ENCODE assay signal across 19 cellular contexts in the genomic region with DNA sequence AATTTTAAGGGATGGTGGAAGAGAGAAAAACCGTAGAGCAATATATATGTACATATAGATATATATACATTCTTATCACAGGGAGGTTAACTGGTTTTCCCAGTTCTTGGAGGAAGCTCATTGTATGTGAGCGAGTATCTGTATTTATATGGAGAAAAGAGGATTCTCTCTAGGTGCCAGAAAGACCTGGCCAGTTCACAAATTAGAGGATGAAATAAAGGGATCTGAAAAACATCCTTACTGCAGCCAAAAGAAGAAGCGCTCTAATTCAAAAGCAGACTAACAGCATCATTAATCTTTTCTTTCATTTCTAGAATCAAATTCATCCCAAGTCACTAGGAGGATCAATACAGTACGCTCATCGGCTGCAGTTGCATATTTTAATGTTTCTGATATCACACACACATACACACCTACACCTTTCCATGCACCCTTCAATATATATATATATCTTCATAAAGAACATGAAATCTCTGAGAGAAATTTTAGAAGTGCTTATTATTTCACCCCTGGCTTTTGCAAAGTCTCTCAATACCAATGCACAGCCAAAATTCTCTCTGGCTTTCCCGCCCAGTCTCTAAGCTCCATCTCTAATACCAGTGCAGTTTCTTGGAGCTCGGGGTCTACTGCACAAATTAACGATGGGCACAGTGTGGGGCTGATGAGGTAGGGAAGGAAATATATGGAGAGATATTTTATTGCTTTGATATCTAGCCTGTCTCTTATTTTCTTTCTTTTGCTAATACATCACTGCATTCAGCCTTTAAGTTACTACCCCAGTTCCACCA. TPM values are rescaled to one million over a fixed set of nuclear protein-coding genes. Genes with fewer than 3 reads are reported as not detected.
DNase-seq lines count a peak whose midpoint lies in the region; ATAC-seq and TF ChIP-seq lines count a peak whose summit lies in the region.
"Had no signal": no experiment of that assay in that cellular context is flagged by ENCODE, and none has a peak within 500 bp of the region (broad histone marks: within the 10 kb centered on the region; RNA-seq: fewer than 3 reads in every experiment).

No MANE protein-coding gene starts in this region.

- H3K36me3 ChIP-seq in cardiac muscle cell (no peaks in the 10 kb centered on the region), iPS-18a (ENCODE audit: control insufficient read depth, low read depth, low read length) (no peaks in the 10 kb centered on the region)
- H3K36me3 ChIP-seq: heart left ventricle, SJSA1, transverse colon had no signal

- H3K27me3 Mint-ChIP-seq in type B pancreatic cell: peaks cover 64% of the 10 kb centered on the region
- H3K27me3 Mint-ChIP-seq: activated CD4-positive, alpha-beta memory T cell treated with anti-CD3 and anti-CD28 coated beads, Interleukin-2, amount 10 ng/mL, durations not matched to agents 7 days and 5 days; central memory CD8-positive, alpha-beta T cell had no signal

- H3K9me3 ChIP-seq in cardiac muscle cell (ENCODE audit: low read depth) (no peaks in the 10 kb centered on the region), iPS-18a (ENCODE audit: control insufficient read depth, low read depth, low read length) (no peaks in the 10 kb centered on the region)
- H3K9me3 ChIP-seq: Caco-2, SJSA1, transverse colon had no signal

- no peak overlapping the region for H3K27ac Mint-ChIP-seq in type B pancreatic cell
- H3K27ac Mint-ChIP-seq: activated CD4-positive, alpha-beta memory T cell treated with anti-CD3 and anti-CD28 coated beads, Interleukin-2, amount 10 ng/mL, durations not matched to agents 7 days and 5 days; activated naive CD8-positive, alpha-beta T cell treated with anti-CD3 and anti-CD28 coated beads, Interleukin-2, amount 50 U/mL, for 24 hours; naive thymus-derived CD4-positive, alpha-beta T cell had no signal

- intact Hi-C loops in Right ventricle myocardium inferior (cut with DNase I): no loop called here

- H3K27me3 ChIP-seq in cardiac muscle cell (peaks cover 23% of the 10 kb centered on the region), iPS-18a (ENCODE audit: control insufficient read depth, insufficient read depth, low read length) (no peaks in the 10 kb centered on the region)
- H3K27me3 ChIP-seq: SJSA1 had no signal

- ATAC-seq in Right ventricle myocardium inferior (no peak), GM21576 (IDR thresholded peaks at IDR 0.05; ENCODE audit: unreplicated experiment) (no peak), HG03280 (IDR thresholded peaks at IDR 0.05; ENCODE audit: unreplicated experiment) (no peak)
- ATAC-seq: activated naive CD8-positive, alpha-beta T cell treated with anti-CD3 and anti-CD28 coated beads, Interleukin-2, amount 50 U/mL, for 24 hours; naive thymus-derived CD4-positive, alpha-beta T cell had no signal

- H3K9me3 Mint-ChIP-seq in type B pancreatic cell: no peaks in the 10 kb centered on the region

- H3K4me1 Mint-ChIP-seq in type B pancreatic cell (ENCODE audit: unreplicated experiment): peaks cover 3% of the 10 kb centered on the region
- H3K4me1 Mint-ChIP-seq: activated CD4-positive, alpha-beta memory T cell treated with anti-CD3 and anti-CD28 coated beads, Interleukin-2, amount 10 ng/mL, durations not matched to agents 7 days and 5 days; activated naive CD8-positive, alpha-beta T cell treated with anti-CD3 and anti-CD28 coated beads, Interleukin-2, amount 50 U/mL, for 24 hours; central memory CD8-positive, alpha-beta T cell had no signal

- H3K27ac ChIP-seq in cardiac muscle cell (no peak overlapping the region), angular gyrus (ENCODE audit: low read depth, low read length) (peak overlapping the region; percentile 76), iPS-18a (ENCODE audit: low read length) (peak overlapping the region; percentile 45)
- H3K27ac ChIP-seq: SJSA1, transverse colon had no signal

- DNase-seq in cardiac muscle cell (ENCODE audit: low read depth in 1 of 2, low spot score in 1 of 2) (no peak), Right ventricle myocardium inferior (ENCODE audit: missing footprints) (no peak), type B pancreatic cell (ENCODE audit: extremely low spot score, unreplicated experiment) (no peak), NCI-H2107 (lab: John Stamatoyannopoulos, UW) (no peak)
- DNase-seq: activated CD4-positive, alpha-beta memory T cell treated with anti-CD3 and anti-CD28 coated beads, Interleukin-2, amount 10 ng/mL, durations not matched to agents 7 days and 5 days; activated naive CD8-positive, alpha-beta T cell treated with anti-CD3 and anti-CD28 coated beads, Interleukin-2, amount 50 U/mL, for 24 hours; naive thymus-derived CD4-positive, alpha-beta T cell; OCI-M1; stimulated activated CD4-positive, alpha-beta T cell treated with anti-CD3 and anti-CD28 coated beads, Interleukin-2, amount 100 ng/mL, for 48 hours; transverse colon had no signal

- no peaks in the 10 kb centered on the region for H3K36me3 Mint-ChIP-seq in type B pancreatic cell

- peak overlapping the region; percentile 88 for H3K4me3 Mint-ChIP-seq in type B pancreatic cell
- H3K4me3 Mint-ChIP-seq: activated CD4-positive, alpha-beta memory T cell treated with anti-CD3 and anti-CD28 coated beads, Interleukin-2, amount 10 ng/mL, durations not matched to agents 7 days and 5 days; activated naive CD8-positive, alpha-beta T cell treated with anti-CD3 and anti-CD28 coated beads, Interleukin-2, amount 50 U/mL, for 24 hours; central memory CD8-positive, alpha-beta T cell; naive thymus-derived CD4-positive, alpha-beta T cell had no signal

- TF ChIP-seq CTCF in cardiac muscle cell (IDR thresholded peaks at IDR 0.05; ENCODE audit: low read depth, low read length): no peak
- TF ChIP-seq CTCF in type B pancreatic cell (conservative IDR thresholded peaks at IDR 0.05): no peak

- H3K9ac ChIP-seq in iPS-18a (ENCODE audit: low read length): peak overlapping the region; percentile 51

- H3K4me3 ChIP-seq in cardiac muscle cell: peak overlapping the region; percentile 26
- peak overlapping the region; percentile 77 for H3K4me3 ChIP-seq in iPS-18a (ENCODE audit: low read length)
- H3K4me3 ChIP-seq: SJSA1, transverse colon had no signal

- H3K4me1 ChIP-seq in cardiac muscle cell (ENCODE audit: low read depth) (no peaks in the 10 kb centered on the region), iPS-18a (ENCODE audit: control insufficient read depth, low read depth, low read length) (peaks cover 10% of the 10 kb centered on the region)
- H3K4me1 ChIP-seq: Caco-2, heart left ventricle, SJSA1, transverse colon had no signal

RNA-seq across cellular contexts. Expression of gene NRXN1, which starts 0.7 kb away (rescaled TPM):
- total RNA-seq in cardiac muscle cell: 76.5 and 106 TPM in 2 replicates
- polyA plus RNA-seq in cardiac muscle cell: 44.2 and 67.6 TPM in 2 replicates
- 5.8 TPM for total RNA-seq in Right ventricle myocardium inferior
- total RNA-seq in type B pancreatic cell (ENCODE audit: low replicate concordance): 24.5 and 24.6 TPM in 2 replicates
- total RNA-seq: activated CD4-positive, alpha-beta memory T cell treated with anti-CD3 and anti-CD28 coated beads, Interleukin-2, amount 10 ng/mL, durations not matched to agents 7 days and 5 days; Caco-2; epithelial cell of proximal tubule had no signal
- polyA plus RNA-seq: naive thymus-derived CD4-positive, alpha-beta T cell had no signal
